In genomic region chr2:91536109-91536508, GRCh38 we compare ENCODE assay signal across 8 cellular contexts.
DNase-seq lines count a peak whose midpoint lies in the region; ATAC-seq, FAIRE-seq and TF ChIP-seq lines count a peak whose summit lies in the region.
"Not testable (repeated sequence)": the region's sequence is repeated elsewhere in the genome, so short reads cannot be mapped to it uniquely, and the experiment has no call there.

No MANE protein-coding gene starts in this region.

- peak; percentile 22 for DNase-seq in activated CD4-positive, alpha-beta T cell treated with anti-CD3 and anti-CD28 coated beads, Interleukin-2, amount 10 ng/mL, durations not matched to agents 24 days and 14 days
- peak; percentile 15 for DNase-seq in Right ventricle myocardium inferior (ENCODE audit: missing footprints)
- peak; percentile 54 for DNase-seq in cardiac septum (ENCODE audit: low spot score)
- peak; percentile 58 for DNase-seq in kidney
- DNase-seq in mesenteric fat pad (ENCODE audit: low spot score): peak; percentile 60
- peak; percentile 73 for DNase-seq in posterior vena cava (ENCODE audit: low spot score)
- peak; percentile 73 for DNase-seq in spleen
- DNase-seq in aorta: peak; percentile 29 to 73

- H3K27ac Mint-ChIP-seq in activated CD4-positive, alpha-beta T cell treated with anti-CD3 and anti-CD28 coated beads, Interleukin-2, amount 10 ng/mL, durations not matched to agents 24 days and 14 days: not testable (repeated sequence)

- H3K9ac ChIP-seq in kidney (ENCODE audit: low read length in 2 of 2): not testable (repeated sequence)

- not testable (repeated sequence) for TF ChIP-seq POLR2A in spleen (IDR thresholded peaks at IDR 0.05)

- not testable (repeated sequence) for FAIRE-seq in kidney (lab: Jason Lieb, UNC)

- not testable (repeated sequence) for H3K4me1 ChIP-seq in kidney (ENCODE audit: control insufficient read depth in 1 of 2, insufficient read depth in 1 of 2, low read depth in 1 of 2, low read length in 2 of 2); spleen; aorta (ENCODE audit: control insufficient read depth in 1 of 2, insufficient read depth in 2 of 2, low read length in 2 of 2)

- H3K4me3 Mint-ChIP-seq in activated CD4-positive, alpha-beta T cell treated with anti-CD3 and anti-CD28 coated beads, Interleukin-2, amount 10 ng/mL, durations not matched to agents 24 days and 14 days: not testable (repeated sequence)

- ATAC-seq in Right ventricle myocardium inferior; aorta (ENCODE audit: low FRiP score): not testable (repeated sequence)

- TF ChIP-seq CTCF in kidney (IDR thresholded peaks at IDR 0.05; ENCODE audit: borderline replicate concordance, extremely low read depth, insufficient read depth); spleen (IDR thresholded peaks at IDR 0.05 in 8 of 11, conservative IDR thresholded peaks at IDR 0.05 in 3 of 11): not testable (repeated sequence)

- not testable (repeated sequence) for H3K9me3 ChIP-seq in kidney (ENCODE audit: control insufficient read depth in 1 of 2, low read length in 2 of 2); spleen; aorta (ENCODE audit: control insufficient read depth, low read length)

- H3K36me3 Mint-ChIP-seq in activated CD4-positive, alpha-beta T cell treated with anti-CD3 and anti-CD28 coated beads, Interleukin-2, amount 10 ng/mL, durations not matched to agents 24 days and 14 days (ENCODE audit: low read depth): not testable (repeated sequence)

- intact Hi-C loops in activated CD4-positive, alpha-beta T cell treated with anti-CD3 and anti-CD28 coated beads, Interleukin-2, amount 10 ng/mL, durations not matched to agents 24 days and 14 days (cut with micrococcal nuclease); Right ventricle myocardium inferior (cut with DNase I); cardiac septum (cut with DNase I); kidney (cut with DNase I); posterior vena cava (cut with DNase I); spleen (cut with DNase I; ENCODE audit: low total_unique reads); aorta (cut with DNase I): not testable (repeated sequence)

- not testable (repeated sequence) for H3K27me3 ChIP-seq in spleen (replicated peaks in 1 of 7); aorta (ENCODE audit: control insufficient read depth in 1 of 2, insufficient read depth in 2 of 2, low read length in 1 of 2)

- H3K27me3 Mint-ChIP-seq in activated CD4-positive, alpha-beta T cell treated with anti-CD3 and anti-CD28 coated beads, Interleukin-2, amount 10 ng/mL, durations not matched to agents 24 days and 14 days: not testable (repeated sequence)

- H3K9me3 Mint-ChIP-seq in activated CD4-positive, alpha-beta T cell treated with anti-CD3 and anti-CD28 coated beads, Interleukin-2, amount 10 ng/mL, durations not matched to agents 24 days and 14 days: not testable (repeated sequence)

- H3K4me3 ChIP-seq in kidney (ENCODE audit: low read length in 2 of 2); spleen; aorta (ENCODE audit: low read length in 2 of 2): not testable (repeated sequence)

- 35 to 59% (median 51%) methylated on average over 5 to 7 of the region's 7 CpGs for WGBS in spleen, 5 donors
- 61 to 67% methylated on average over 5 of the region's 7 CpGs for WGBS in aorta, 2 donors

- not testable (repeated sequence) for H3K36me3 ChIP-seq in kidney (ENCODE audit: control insufficient read depth in 1 of 2, insufficient read depth in 2 of 2, low read length in 2 of 2); spleen; aorta (ENCODE audit: control insufficient read depth in 1 of 2, insufficient read depth in 2 of 2, low read length in 1 of 2)

- H3K4me1 Mint-ChIP-seq in activated CD4-positive, alpha-beta T cell treated with anti-CD3 and anti-CD28 coated beads, Interleukin-2, amount 10 ng/mL, durations not matched to agents 24 days and 14 days: not testable (repeated sequence)

- not testable (repeated sequence) for H3K27ac ChIP-seq in kidney (ENCODE audit: low read depth in 2 of 2, low read length in 2 of 2); spleen; aorta (ENCODE audit: low read depth in 1 of 2, low read length in 2 of 2)

Comparison
In these comparisons a context has a peak if more than half of its experiments do, and no peak if none do; other contexts are left out.
1. DNase-seq: peak in every context shown above with its lines; median percentile 73 in posterior vena cava; 73 in spleen; 60 in mesenteric fat pad; 58 in kidney; 54 in cardiac septum; 51 in aorta; 22 in activated CD4-positive, alpha-beta T cell treated with anti-CD3 and anti-CD28 coated beads, Interleukin-2, amount 10 ng/mL, durations not matched to agents 24 days and 14 days; 15 in Right ventricle myocardium inferior.